In genomic region chr5:174724484-174725260, GRCh38 we compare ENCODE assay signal across 8 cellular contexts. TPM values are rescaled to one million over a fixed set of nuclear protein-coding genes. Genes with fewer than 3 reads are reported as not detected.
DNase-seq lines count a peak whose midpoint lies in the region; ATAC-seq and TF ChIP-seq lines count a peak whose summit lies in the region.

MSX2 (plus strand) TSS chr5:174724582; CDS start chr5:174724660, 78 bp downstream.

- H3K27me3 ChIP-seq in adrenal gland (peaks cover 66% of the 10 kb centered on the region), cardiac muscle cell (peaks cover 17% of the 10 kb centered on the region), osteoblast (ENCODE audit: insufficient read depth, low read length) (peaks cover 46% of the 10 kb centered on the region), uterus (peaks cover 0 to 34% of the 10 kb centered on the region in 2 donors)

- H4K20me1 ChIP-seq in osteoblast (ENCODE audit: insufficient read depth, low read length), result no peaks in the 10 kb centered on the region

- H3K79me2 ChIP-seq in osteoblast (ENCODE audit: insufficient read depth, low read length), result no peaks in the 10 kb centered on the region

- intact Hi-C loops in adrenal gland (cut with DNase I), result no loop called here
- intact Hi-C loops in uterus (cut with DNase I; ENCODE audit: low total_unique reads), result no loop called here

- TF ChIP-seq POLR2A in adrenal gland (IDR thresholded peaks at IDR 0.05) (peak in 1 of 2 donors; percentile 70), uterus (IDR thresholded peaks at IDR 0.05) (peak; percentile 47 to 56)

- TF ChIP-seq CTCF in adrenal gland (IDR thresholded peaks at IDR 0.05) (no peak), cardiac muscle cell (IDR thresholded peaks at IDR 0.05; ENCODE audit: low read depth, low read length) (peak; percentile 4), osteoblast (IDR thresholded peaks at IDR 0.05; ENCODE audit: extremely low read depth, low read depth, low read length) (no peak), uterus (IDR thresholded peaks at IDR 0.05) (peak in 1 of 4 experiments; percentile 3)

- no peak for ATAC-seq in GM19452 (IDR thresholded peaks at IDR 0.05; ENCODE audit: unreplicated experiment)

- peak within 1 kb of the TSS; percentile 86 for H3K4me2 ChIP-seq in osteoblast (ENCODE audit: insufficient read depth, low read length)

- DNase-seq in CD1c-positive myeloid dendritic cell (ENCODE audit: extremely low spot score) (peak; percentile 58), NCI-H2227 (lab: John Stamatoyannopoulos, UW; ENCODE audit: unreplicated experiment) (peak; percentile 78), adrenal gland (peak; percentile 81 to 87 (median 85)), cardiac muscle cell (ENCODE audit: low read depth in 1 of 2, low spot score in 1 of 2) (peak; percentile 92 to 98), osteoblast (ENCODE audit: insufficient read length, low spot score, missing footprints) (peak; percentile 99), uterus (peak; percentile 66 to 72), NCI-H2107 (lab: John Stamatoyannopoulos, UW) (no peak)

- 1 to 6% (median 2%) methylated on average over 18 to 87 of the region's 87 CpGs for WGBS in adrenal gland, 4 donors

- H3K9me3 ChIP-seq in adrenal gland (replicated peaks in 1 of 3) (no peaks in the 10 kb centered on the region), cardiac muscle cell (ENCODE audit: low read depth) (no peaks in the 10 kb centered on the region), osteoblast (ENCODE audit: low read depth, low read length) (no peaks in the 10 kb centered on the region), uterus (no peaks in the 10 kb centered on the region)

- H3K4me3 ChIP-seq in adrenal gland (peak within 1 kb of the TSS in 3 of 4 donors; percentile 24 to 81 (median 36)), cardiac muscle cell (peak within 1 kb of the TSS; percentile 85), osteoblast (ENCODE audit: insufficient read depth, low read length) (peak within 1 kb of the TSS; percentile 67), uterus (peak within 1 kb of the TSS; percentile 43 to 50)

- peak within 1 kb of the TSS; percentile 86 for H2AFZ ChIP-seq in osteoblast (ENCODE audit: low read length)

- no peaks in the 10 kb centered on the region for H3K36me3 ChIP-seq in adrenal gland (replicated peaks in 1 of 2)
- peaks cover 6% of the 10 kb centered on the region for H3K36me3 ChIP-seq in cardiac muscle cell
- H3K36me3 ChIP-seq in osteoblast (ENCODE audit: insufficient read depth, low read length), result no peaks in the 10 kb centered on the region
- H3K36me3 ChIP-seq in uterus, result no peaks in the 10 kb centered on the region

- H3K27ac ChIP-seq in adrenal gland (peak within 1 kb of the TSS in 1 of 5 donors; percentile 40), cardiac muscle cell (peak within 1 kb of the TSS; percentile 89), osteoblast (ENCODE audit: low read depth, low read length) (no peak within 1 kb of the TSS), uterus (peak within 1 kb of the TSS; percentile 30 to 50)

- H3K4me1 ChIP-seq in adrenal gland (replicated peaks in 1 of 2), result no peaks in the 10 kb centered on the region
- H3K4me1 ChIP-seq in cardiac muscle cell (ENCODE audit: low read depth), result peaks cover 55% of the 10 kb centered on the region
- no peaks in the 10 kb centered on the region for H3K4me1 ChIP-seq in osteoblast (ENCODE audit: insufficient read depth, low read length)
- H3K4me1 ChIP-seq in uterus, result no peaks in the 10 kb centered on the region

RNA-seq across cellular contexts. Expression of gene MSX2, which starts in this region (rescaled TPM):
- 1 to 10 TPM in 2 of 8 donors, under 1 TPM in 5, not detected in 1; 0.39 to 1.3 (median 0.60) TPM for total RNA-seq in adrenal gland
- under 1 TPM; 0.24 to 0.34 (median 0.32) TPM for polyA plus RNA-seq in adrenal gland
- 104 and 125 TPM in 2 replicates for total RNA-seq in cardiac muscle cell
- polyA plus RNA-seq in cardiac muscle cell, result 91.8 and 123 TPM in 2 replicates
- 1.5 and 2.2 TPM in 2 replicates for total RNA-seq in osteoblast
- total RNA-seq in uterus, result 1 to 10 TPM in 1 of 4 donors, under 1 TPM in 1, not detected in 2; 0.37 to 7.5 TPM

Comparison
In these comparisons a context has a peak if more than half of its experiments do, and no peak if none do; other contexts are left out.
1. RNA of gene MSX2 (total RNA-seq): 104 to 125 TPM in cardiac muscle cell; 1.5 to 2.2 TPM in osteoblast, 0.39 to 1.3 TPM in adrenal gland and 0.37 to 7.5 TPM in uterus; every median in the first group is over 10 times any median in the second.
2. RNA of gene MSX2 (polyA plus RNA-seq): 91.8 to 123 TPM in cardiac muscle cell; 0.24 to 0.34 TPM in adrenal gland; every median in the first group is over 10 times any median in the second.
3. Peak in every context shown above with its lines, with median percentiles within 50 percentile points of each other: H3K4me3 ChIP-seq.